ENCODE assay signal across 8 cellular contexts in the genomic region with DNA sequence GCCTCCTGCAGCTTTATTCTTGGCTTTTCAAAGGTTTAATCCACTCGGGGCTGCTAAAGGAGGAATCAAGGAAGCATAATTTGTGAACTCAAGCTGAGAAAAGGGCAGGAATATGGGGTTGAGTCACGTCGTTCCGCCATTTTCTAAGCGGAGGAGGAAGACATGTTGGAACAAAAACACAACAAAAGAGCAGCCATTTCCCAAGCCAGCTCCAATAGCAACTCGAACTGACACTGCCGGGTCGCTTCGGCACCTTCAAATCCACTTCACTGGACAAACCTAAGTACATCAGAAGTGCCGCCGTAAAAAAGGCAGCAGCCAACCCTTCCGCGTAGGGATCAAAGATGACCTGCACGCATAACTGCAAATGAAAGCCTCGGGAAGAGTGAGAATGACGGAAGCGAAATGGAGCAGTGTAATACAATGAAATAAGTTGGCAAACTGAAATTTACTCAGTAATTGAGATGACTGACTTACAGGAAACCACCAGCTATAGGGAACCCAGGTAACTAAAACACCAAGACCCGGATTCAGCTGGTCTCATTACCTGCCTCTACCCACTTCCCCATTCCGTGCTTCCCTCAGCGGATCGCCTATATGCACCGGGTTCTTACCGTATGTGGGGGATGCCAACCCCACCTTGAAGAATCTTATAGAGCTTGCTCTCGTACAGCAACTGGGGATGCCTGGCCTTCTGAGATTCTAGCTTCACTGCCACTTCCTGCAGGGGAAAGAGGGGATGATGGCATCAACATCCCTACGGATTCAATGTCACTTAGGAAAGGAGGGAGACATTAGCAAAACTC. TPM values are rescaled to one million over a fixed set of nuclear protein-coding genes. Genes with fewer than 3 reads are reported as not detected.
DNase-seq lines count a peak whose midpoint lies in the region; ATAC-seq and TF ChIP-seq lines count a peak whose summit lies in the region.

No MANE protein-coding gene starts in this region.

- H3K36me3 ChIP-seq in A673 (ENCODE audit: insufficient read depth, low read length, poor library complexity, severe bottlenecking) (peaks cover 48% of the 10 kb centered on the region), parathyroid adenoma (ENCODE audit: control insufficient read depth, insufficient read depth, low read length) (no peaks in the 10 kb centered on the region)

- peaks cover 30% of the 10 kb centered on the region for H3K4me1 ChIP-seq in A673 (ENCODE audit: insufficient read depth, low read length, poor library complexity, severe bottlenecking)
- H3K4me1 ChIP-seq in parathyroid adenoma = peaks cover 7% of the 10 kb centered on the region

- H3K27me3 ChIP-seq in A673 (replicated peaks; ENCODE audit: insufficient read depth, low read depth, low read length, poor library complexity) = no peaks in the 10 kb centered on the region
- H3K27me3 ChIP-seq in parathyroid adenoma (ENCODE audit: control insufficient read depth, insufficient read depth, low read length) = no peaks in the 10 kb centered on the region

- peak; percentile 73 for DNase-seq in A673 (ENCODE audit: low spot score)
- DNase-seq in NOMO-1 (lab: John Stamatoyannopoulos, UW; ENCODE audit: unreplicated experiment in 2 of 2) = peak; percentile 49 to 55
- peak; percentile 3 for DNase-seq in activated T-helper 9 cell treated with anti-CD3 and anti-CD28 coated beads, Interleukin-2, amount 50 U/mL, for 16 hours (ENCODE audit: low read depth)
- DNase-seq in germinal center (ENCODE audit: low spot score) = peak; percentile 87
- DNase-seq in GF-D8 (lab: John Stamatoyannopoulos, UW) = no peak

- TSS peak; percentile 21 for BruUV-seq in A673 (replicated peaks; lab: Mats Ljungman, UMichigan)

- peaks cover 55% of the 10 kb centered on the region for H3K79me2 ChIP-seq in parathyroid adenoma

- H3K4me3 ChIP-seq in A673 (ENCODE audit: low read depth, low read length, poor library complexity, severe bottlenecking) (peak overlapping the region; percentile 91), parathyroid adenoma (ENCODE audit: low read depth, low read length) (peak overlapping the region; percentile 95)

- ATAC-seq in GM18498 (IDR thresholded peaks at IDR 0.05; ENCODE audit: unreplicated experiment) = peak; percentile 33
- peak; percentile 39 for ATAC-seq in HG03159 (IDR thresholded peaks at IDR 0.05; ENCODE audit: unreplicated experiment)

- intact Hi-C loops in A673 (cut with micrococcal nuclease; ENCODE audit: unreplicated experiment) = no loop called here

- H3K9me3 ChIP-seq in A673 (ENCODE audit: low read depth, low read length, poor library complexity, severe bottlenecking) = no peaks in the 10 kb centered on the region
- H3K9me3 ChIP-seq in parathyroid adenoma (ENCODE audit: control insufficient read depth, low read length) = no peaks in the 10 kb centered on the region

- CTCF ChIA-PET in A673 (lab: Charles Lee) = no interaction called here

- H3K27ac ChIP-seq in A673 (ENCODE audit: low read depth, low read length, poor library complexity, severe bottlenecking) (peak overlapping the region; percentile 95), parathyroid adenoma (peak overlapping the region; percentile 99)

- H3K9ac ChIP-seq in parathyroid adenoma = peak overlapping the region; percentile 99

- POLR2A ChIA-PET in A673 (lab: Charles Lee; ENCODE audit: low non-redundant PET) = interaction anchor here (1.1 kb wide), 1 partner anchor 13 kb away, joined by 3 read pairs; no protein-coding TSS in a partner anchor

- peak overlapping the region; percentile 39 for H2AFZ ChIP-seq in parathyroid adenoma

- H3K4me2 ChIP-seq in parathyroid adenoma (ENCODE audit: low read length) = peak overlapping the region; percentile 100

- no peak for TF ChIP-seq CTCF in A673 (conservative IDR thresholded peaks at IDR 0.05; ENCODE audit: low read depth, low read length)
- no peak for TF ChIP-seq CTCF in parathyroid adenoma (IDR thresholded peaks at IDR 0.05)

RNA-seq across cellular contexts. Expression of gene CSNK1A1, which starts 1.6 kb away (rescaled TPM):
- 237 and 244 TPM in 2 replicates for total RNA-seq in A673 (2021)

RNA-seq across cellular contexts. Expression of gene ARHGEF37, which starts 31.6 kb away (rescaled TPM):
- 0.64 and 1.7 TPM in 2 replicates for total RNA-seq in A673 (2021)
